Comparison of ENCODE assay signal across 25 cellular contexts in genomic region chrX:48649109-48649508, GRCh38. TPM values are rescaled to one million over a fixed set of nuclear protein-coding genes. Genes with fewer than 3 reads are reported as not detected.
DNase-seq lines count a peak whose midpoint lies in the region; ATAC-seq and TF ChIP-seq lines count a peak whose summit lies in the region.
"Had no signal": no experiment of that assay in that cellular context is flagged by ENCODE, and none has a peak within 500 bp of the region (broad histone marks: within the 10 kb centered on the region; RNA-seq: fewer than 3 reads in every experiment).

No MANE protein-coding gene starts in this region.

- DNase-seq in RKO (ENCODE audit: low spot score) (peak; percentile 27), epithelial cell of esophagus (ENCODE audit: low read depth) (peak; percentile 2), hepatic stellate cell (ENCODE audit: low spot score) (no peak)
- no peak for DNase-seq in activated CD8-positive, alpha-beta memory T cell treated with anti-CD3 and anti-CD28 coated beads, Interleukin-2, amount 50 U/mL, for 4 hours
- DNase-seq: activated CD4-positive, alpha-beta T cell treated with anti-CD3 and anti-CD28 coated beads, Interleukin-2, amount 10 ng/mL, durations not matched to agents 24 days and 14 days; activated effector memory CD4-positive, alpha-beta T cell treated with anti-CD3 and anti-CD28 coated beads, Interleukin-2, amount 50 U/mL, for 16 hours; activated naive CD8-positive, alpha-beta T cell treated with anti-CD3 and anti-CD28 coated beads for 36 hours; activated T-cell treated with anti-CD3 and anti-CD28 coated beads, Interleukin-2, amount 50 U/mL, for 24 hours; aorta; effector memory CD4-positive, alpha-beta T cell; erythroblast; GM23248; KBM-7; naive thymus-derived CD4-positive, alpha-beta T cell; NCI-H2029 treated with DMSO at 0.1 percent for 48 hours; NK-92 treated with Interleukin-12 subunit alpha and Interleukin-12 subunit beta, amount 100 ng/mL, for 24 hours; T-cell had no signal

- H3K36me3 ChIP-seq in HUES48 (ENCODE audit: control insufficient read depth, insufficient read depth, low read length) (no peaks in the 10 kb centered on the region), skeletal muscle tissue (ENCODE audit: control insufficient read depth in 3 of 3, insufficient read depth in 3 of 3, low read length in 3 of 3) (no peaks in the 10 kb centered on the region)
- H3K36me3 ChIP-seq: cardiac muscle cell, SJSA1 had no signal

- no peak for TF ChIP-seq CTCF in epithelial cell of esophagus (IDR thresholded peaks at IDR 0.05; ENCODE audit: insufficient read depth, low read depth, low read length, missing control alignments)

- no peak for ATAC-seq in GM18511 (IDR thresholded peaks at IDR 0.05; ENCODE audit: unreplicated experiment)
- ATAC-seq: naive thymus-derived CD4-positive, alpha-beta T cell; Panc1; stimulated activated memory B cell treated with anti-CD40 and anti-IgM and Interleukin-4, amounts not matched to agents 10 μg/mL and 1 μg/mL and 100 μg/mL, for 72 hours had no signal

- 0 out of 2 replicates have a peak, but pooled peaks cover 3% of the 10 kb centered on the region for H3K27me3 ChIP-seq in HUES48 (ENCODE audit: control insufficient read depth, insufficient read depth, low read length)
- no peaks in the 10 kb centered on the region for H3K27me3 ChIP-seq in skeletal muscle tissue (ENCODE audit: control insufficient read depth in 3 of 3, insufficient read depth in 3 of 3, low read length in 3 of 3)
- H3K27me3 ChIP-seq: cardiac muscle cell, SJSA1 had no signal

- H3K27ac ChIP-seq in HUES48 (ENCODE audit: low read depth, low read length) (peak overlapping the region; percentile 65), skeletal muscle tissue (ENCODE audit: low read depth, low read length) (peak overlapping the region; percentile 46)
- H3K27ac ChIP-seq: cardiac muscle cell, coronary artery, GM23248, SJSA1 had no signal

- no peak overlapping the region for H3K4me3 ChIP-seq in HUES48 (ENCODE audit: low read depth, low read length)
- no peak overlapping the region for H3K4me3 ChIP-seq in epithelial cell of esophagus (ENCODE audit: low read length)
- no peak overlapping the region for H3K4me3 ChIP-seq in skeletal muscle tissue (ENCODE audit: low read length in 3 of 3)
- H3K4me3 ChIP-seq: cardiac muscle cell, coronary artery, GM23248, SJSA1 had no signal

- H3K9ac ChIP-seq in HUES48 (ENCODE audit: low read depth, low read length) (no peak overlapping the region), skeletal muscle tissue (ENCODE audit: low read depth in 1 of 3, low read length in 3 of 3) (no peak overlapping the region)
- H3K9ac ChIP-seq: GM23248 had no signal

- H3K4me1 ChIP-seq in HUES48 (ENCODE audit: control insufficient read depth, insufficient read depth, low read length): peaks cover 8% of the 10 kb centered on the region
- H3K4me1 ChIP-seq in skeletal muscle tissue (ENCODE audit: control insufficient read depth in 3 of 3, insufficient read depth in 3 of 3, low read length in 3 of 3): peaks cover 0 to 4% (median 3%) of the 10 kb centered on the region in 3 donors
- H3K4me1 ChIP-seq: SJSA1 had no signal

- H3K9me3 ChIP-seq in HUES48 (ENCODE audit: control insufficient read depth, insufficient read depth, low read length) (peaks cover 20% of the 10 kb centered on the region; the same call in 1 of the 2 replicates), skeletal muscle tissue (ENCODE audit: control insufficient read depth in 3 of 3, low read length in 3 of 3) (no peaks in the 10 kb centered on the region)
- H3K9me3 ChIP-seq: SJSA1 had no signal

RNA-seq across cellular contexts. Expression of gene WAS, which starts 34.5 kb away (rescaled TPM):
- total RNA-seq in skeletal muscle tissue: 1.0 TPM
- total RNA-seq: GM23248, SJSA1 had no signal

RNA-seq across cellular contexts. Expression of gene SUV39H1, which starts 47.4 kb away (rescaled TPM):
- total RNA-seq in skeletal muscle tissue: 2.6 TPM

RNA-seq across cellular contexts. Expression of gene WDR13, which starts 51.8 kb away (rescaled TPM):
- total RNA-seq in skeletal muscle tissue: 50.6 TPM

Comparison
In these comparisons a context has a peak if more than half of its experiments do, and no peak if none do; other contexts are left out.
1. DNase-seq: peak in RKO (single experiment) and epithelial cell of esophagus (single experiment); none in activated CD8-positive, alpha-beta memory T cell treated with anti-CD3 and anti-CD28 coated beads, Interleukin-2, amount 50 U/mL, for 4 hours (single experiment) and hepatic stellate cell (single experiment).